Comparison of ENCODE assay signal across 19 cellular contexts in the genomic region with DNA sequence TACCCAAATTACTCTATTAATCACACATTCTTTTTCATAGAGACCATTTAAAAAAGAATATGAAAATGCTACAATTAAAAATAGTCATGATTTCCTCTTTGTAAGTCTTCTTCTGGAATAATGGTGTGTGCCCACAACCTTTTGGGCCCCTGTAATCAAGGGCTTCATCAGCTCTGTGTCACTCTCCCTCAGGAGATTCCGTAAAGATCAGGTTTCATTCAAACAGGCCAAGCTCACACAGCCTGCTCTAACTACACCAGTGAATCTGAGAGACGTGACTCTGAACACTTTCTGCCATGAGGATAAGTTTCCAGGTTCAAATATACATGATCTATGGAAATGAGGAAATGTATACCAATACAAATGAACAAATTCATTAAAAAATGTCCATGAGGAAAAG. TPM values are rescaled to one million over a fixed set of nuclear protein-coding genes. Genes with fewer than 3 reads are reported as not detected.
A peak's percentile ranks its signal among the peaks of the same experiment; 100 is the strongest.
DNase-seq lines count a peak whose midpoint lies in the region; ATAC-seq, FAIRE-seq and TF ChIP-seq lines count a peak whose summit lies in the region.
"Had no signal": no experiment of that assay in that cellular context is flagged by ENCODE, and none has a peak within 500 bp of the region (broad histone marks: within the 10 kb centered on the region; RNA-seq: fewer than 3 reads in every experiment).

No MANE protein-coding gene starts in this region.

- no TSS peak for BruUV-seq in HepG2 (replicated peaks; lab: Mats Ljungman, UMichigan)

- no peaks in the 10 kb centered on the region for H3K9me3 Mint-ChIP-seq in nephron progenitor cell

- H3K36me3 Mint-ChIP-seq in nephron progenitor cell (ENCODE audit: low read depth) = no peaks in the 10 kb centered on the region

- no peak overlapping the region for H3K4me2 ChIP-seq in HepG2 (ENCODE audit: low read depth, low read length)

- DNase-seq in HepG2 (ENCODE audit: low spot score) = no peak
- DNase-seq in right lobe of liver = no peak
- DNase-seq in bronchial epithelial cell (ENCODE audit: low read depth) = peak; percentile 10
- no peak for DNase-seq in nephron progenitor cell
- no peak for DNase-seq in NCI-H748 treated with DMSO at 0.1 percent for 48 hours (lab: John Stamatoyannopoulos, UW)
- no peak for DNase-seq in NCI-H146 (lab: John Stamatoyannopoulos, UW)
- DNase-seq in occipital lobe (lab: John Stamatoyannopoulos, UW) = no peak
- DNase-seq: C1 segment of cervical spinal cord, DMS153, KG1, NCI-H1417 treated with DMSO at 0.1 percent for 48 hours, NCI-H2081 treated with DMSO at 0.1 percent for 48 hours, NCI-H446 had no signal

- H3K4me1 ChIP-seq in HepG2 (ENCODE audit: insufficient read depth, low read length) (peaks cover 57% of the 10 kb centered on the region), right lobe of liver (no peaks in the 10 kb centered on the region)

- no peak overlapping the region for H2AFZ ChIP-seq in HepG2 (ENCODE audit: low read length)

- H3K79me2 ChIP-seq in HepG2 (ENCODE audit: insufficient read depth, low read length) = no peaks in the 10 kb centered on the region

- CTCF ChIA-PET in HepG2 (lab: Yijun Ruan, JAX; ENCODE audit: low intra/inter-chr PET ratio, low total read pairs) = no interaction called here

- H3K27me3 ChIP-seq in HepG2 (ENCODE audit: control insufficient read depth in 1 of 2, insufficient read depth in 2 of 2, low read length in 2 of 2) (no peaks in the 10 kb centered on the region; a peak in 1 of 5 replicates), right lobe of liver (no peaks in the 10 kb centered on the region), bronchial epithelial cell (ENCODE audit: control insufficient read depth, insufficient read depth, low read length) (no peaks in the 10 kb centered on the region)

- peak overlapping the region; percentile 47 for H3K4me3 Mint-ChIP-seq in nephron progenitor cell

- TF ChIP-seq CTCF in HepG2 (CRISPR knock-in tag; IDR thresholded peaks at IDR 0.05) = no peak
- no peak for TF ChIP-seq CTCF in right lobe of liver (IDR thresholded peaks at IDR 0.05)
- TF ChIP-seq CTCF in bronchial epithelial cell (IDR thresholded peaks at IDR 0.05; ENCODE audit: insufficient read depth, low read length, severe bottlenecking) = no peak
- no peak for TF ChIP-seq CTCF in nephron progenitor cell (IDR thresholded peaks at IDR 0.05)

- ATAC-seq in HepG2 (no peak), right lobe of liver (no peak), HG03135 (IDR thresholded peaks at IDR 0.05; ENCODE audit: unreplicated experiment) (no peak)
- ATAC-seq: Right ventricle myocardium inferior had no signal

- no peaks in the 10 kb centered on the region for H3K36me3 ChIP-seq in HepG2 (replicated peaks in 1 of 2; ENCODE audit: control insufficient read depth in 1 of 2, insufficient read depth in 2 of 2, low read length in 2 of 2)
- no peaks in the 10 kb centered on the region for H3K36me3 ChIP-seq in right lobe of liver
- H3K36me3 ChIP-seq in bronchial epithelial cell (ENCODE audit: control insufficient read depth, insufficient read depth, low read length) = no peaks in the 10 kb centered on the region

- no peak overlapping the region for H3K9ac ChIP-seq in HepG2 (ENCODE audit: insufficient read depth, low read depth, low read length)

- H3K4me1 Mint-ChIP-seq in nephron progenitor cell = peaks cover 44% of the 10 kb centered on the region

- no peaks in the 10 kb centered on the region for H4K20me1 ChIP-seq in HepG2 (ENCODE audit: insufficient read depth, low read length)

- intact Hi-C loops in HepG2 (cut with micrococcal nuclease; ENCODE audit: unreplicated experiment) (no loop called here), right lobe of liver (cut with DNase I) (no loop called here)

- H3K27ac ChIP-seq in HepG2 (ENCODE audit: extremely low read length, insufficient read depth, low read length) = no peak overlapping the region
- H3K27ac ChIP-seq in right lobe of liver = no peak overlapping the region
- H3K27ac ChIP-seq: HL-60, SK-N-MC had no signal

- no peak overlapping the region for H3K27ac Mint-ChIP-seq in nephron progenitor cell

- in situ Hi-C loops in HepG2 (cut with HindIII; ENCODE audit: extremely low pct_ligation_motif_present, low pct_unique_long_range_greater_than_20kb) = loop anchor here (25.0 kb wide), 1 partner anchor 215 kb away; a partner anchor contains a TSS

- H3K4me3 ChIP-seq in HepG2 (replicated peaks in 1 of 3; ENCODE audit: insufficient read depth in 1 of 3, low read depth in 2 of 3, low read length in 3 of 3) (no peak overlapping the region), right lobe of liver (no peak overlapping the region), bronchial epithelial cell (ENCODE audit: low read depth, low read length) (no peak overlapping the region)
- H3K4me3 ChIP-seq: SK-N-MC had no signal

- FAIRE-seq in HepG2 (lab: Jason Lieb, UNC) (no peak), bronchial epithelial cell (lab: Jason Lieb, UNC) (no peak)
- FAIRE-seq: A204.1, GM18507 had no signal

- H3K9me3 ChIP-seq in HepG2 (ENCODE audit: low read length) = no peaks in the 10 kb centered on the region
- no peaks in the 10 kb centered on the region for H3K9me3 ChIP-seq in right lobe of liver

- POLR2A ChIA-PET in HepG2 (lab: Yijun Ruan, JAX) = no interaction called here

- 81% methylated on average over 2 of the region's 2 CpGs for WGBS in HepG2 (ENCODE audit: low lambda C conversion rate)
- 88% methylated on average over 2 of the region's 2 CpGs for WGBS in right lobe of liver (ENCODE audit: insufficient coverage, low coverage, low lambda C conversion rate, missing lambda C conversion rate)

- TF ChIP-seq EP300 in HepG2 (IDR thresholded peaks at IDR 0.05; ENCODE audit: low read depth in 2 of 2, low read length in 2 of 2) (no peak), HepG2 (CRISPR knock-in tag; IDR thresholded peaks at IDR 0.05; ENCODE audit: borderline replicate concordance) (no peak)

- H3K27me3 Mint-ChIP-seq in nephron progenitor cell (ENCODE audit: low read depth, poor library complexity) = peaks cover 14% of the 10 kb centered on the region

- no peak for TF ChIP-seq POLR2A in HepG2 (IDR thresholded peaks at IDR 0.05; ENCODE audit: insufficient read depth in 1 of 2, low read depth in 2 of 2, low read length in 2 of 2)
- no peak for TF ChIP-seq POLR2A in right lobe of liver (IDR thresholded peaks at IDR 0.05)

- no peak for TF ChIP-seq RAD21 in HepG2 (CRISPR knock-in tag; IDR thresholded peaks at IDR 0.05)

TF ChIP-seq in HepG2, 621 proteins besides CTCF, POLR2A, EP300 and RAD21 (continues in another document):
- 0 out of 2 replicates have a peak, but pooled peaks have one; percentile 22 for TF ChIP-seq SIX4 (CRISPR knock-in tag; IDR thresholded peaks at IDR 0.05)

RNA-seq across cellular contexts. Expression of a gene that starts 9.5 kb away (rescaled TPM):
- 0.15 and 0.66 TPM in 2 replicates for total RNA-seq in HepG2 (2016; rRNA removed; fragmentation: Illumina TruSeq; extraction: Trizol)
- 0.53 TPM in 1 of 2 replicates, not detected in the other for total RNA-seq in HepG2 (2016; cell fraction: cytosol; rRNA removed; fragmentation: Illumina TruSeq; extraction: Trizol; ENCODE audit: low read depth)
- 0.43 TPM in 1 of 2 replicates, not detected in the other for total RNA-seq in HepG2 (2016; cell fraction: insoluble cytoplasmic fraction; rRNA removed; fragmentation: Illumina TruSeq; extraction: Trizol)
- total RNA-seq in HepG2 (2016; cell fraction: membrane; rRNA removed; fragmentation: Illumina TruSeq; extraction: Trizol) = 0.14 and 0.28 TPM in 2 replicates
- 0.28 and 0.56 TPM in 2 replicates for total RNA-seq in HepG2 (2016; cell fraction: nucleus; rRNA removed; fragmentation: Illumina TruSeq; extraction: Trizol)
- polyA plus RNA-seq in HepG2 (2011; rRNA removed) = 0.08 and 0.22 TPM in 2 replicates
- 0.05 TPM in 1 of 2 replicates, not detected in the other for polyA plus RNA-seq in HepG2 (2011; cell fraction: cytosol; rRNA removed)
- polyA plus RNA-seq in HepG2 (2011; cell fraction: nucleus; rRNA removed) = 0.98 and 1.4 TPM in 2 replicates
- 0.11 and 0.16 TPM in 2 replicates for polyA plus RNA-seq in HepG2 (2012)
- not detected in 2 replicates for polyA plus RNA-seq in HepG2 (2016; cell fraction: cytosol; fragmentation: Illumina TruSeq; extraction: Trizol; ENCODE audit: low read depth)
- polyA plus RNA-seq in HepG2 (2016; cell fraction: insoluble cytoplasmic fraction; fragmentation: Illumina TruSeq; extraction: Trizol; ENCODE audit: low read depth) = 0.25 TPM in 1 of 2 replicates, not detected in the other
- polyA plus RNA-seq in HepG2 (2016; cell fraction: membrane; fragmentation: Illumina TruSeq; extraction: Trizol; ENCODE audit: low read depth) = 0.14 TPM in 1 of 2 replicates, not detected in the other
- 1.1 and 1.4 TPM in 2 replicates for polyA plus RNA-seq in HepG2 (2016; cell fraction: nucleus; fragmentation: Illumina TruSeq; extraction: Trizol; ENCODE audit: insufficient read depth, low read depth)
- 0.63 TPM in 1 of 2 replicates, not detected in the other for polyA minus RNA-seq in HepG2 (2011; rRNA and poly(A)+ RNA removed; ENCODE audit: low replicate concordance)
- polyA minus RNA-seq in HepG2 (2011; cell fraction: cytosol; rRNA and poly(A)+ RNA removed) = not detected in 2 replicates
- 0.37 and 0.39 TPM in 2 replicates for polyA minus RNA-seq in HepG2 (2011; cell fraction: nucleus; rRNA and poly(A)+ RNA removed)
- under 1 TPM in 2 of 6 experiments, not detected in 4; 0.27 to 0.47 TPM for total RNA-seq in right lobe of liver
- total RNA-seq in bronchial epithelial cell = 0.38 TPM in 1 of 2 replicates, not detected in the other
- total RNA-seq in occipital lobe = 0.31 TPM
- total RNA-seq: Right ventricle myocardium inferior had no signal

RNA-seq across cellular contexts. Expression of a gene that starts 42.5 kb away (rescaled TPM):
- total RNA-seq in HepG2 (2016; rRNA removed; fragmentation: Illumina TruSeq; extraction: Trizol) = not detected in 2 replicates
- not detected in 2 replicates for total RNA-seq in HepG2 (2016; cell fraction: cytosol; rRNA removed; fragmentation: Illumina TruSeq; extraction: Trizol; ENCODE audit: low read depth)
- total RNA-seq in HepG2 (2016; cell fraction: insoluble cytoplasmic fraction; rRNA removed; fragmentation: Illumina TruSeq; extraction: Trizol) = not detected in 2 replicates
- not detected in 2 replicates for total RNA-seq in HepG2 (2016; cell fraction: membrane; rRNA removed; fragmentation: Illumina TruSeq; extraction: Trizol)
- not detected in 2 replicates for total RNA-seq in HepG2 (2016; cell fraction: nucleus; rRNA removed; fragmentation: Illumina TruSeq; extraction: Trizol)
- polyA plus RNA-seq in HepG2 (2011; rRNA removed) = not detected in 2 replicates
- polyA plus RNA-seq in HepG2 (2011; cell fraction: cytosol; rRNA removed) = not detected in 2 replicates
- not detected in 2 replicates for polyA plus RNA-seq in HepG2 (2011; cell fraction: nucleus; rRNA removed)
- not detected in 2 replicates for polyA plus RNA-seq in HepG2 (2012)
- not detected in 2 replicates for polyA plus RNA-seq in HepG2 (2016; cell fraction: cytosol; fragmentation: Illumina TruSeq; extraction: Trizol; ENCODE audit: low read depth)
- not detected in 2 replicates for polyA plus RNA-seq in HepG2 (2016; cell fraction: insoluble cytoplasmic fraction; fragmentation: Illumina TruSeq; extraction: Trizol; ENCODE audit: low read depth)
- polyA plus RNA-seq in HepG2 (2016; cell fraction: membrane; fragmentation: Illumina TruSeq; extraction: Trizol; ENCODE audit: low read depth) = not detected in 2 replicates
- polyA plus RNA-seq in HepG2 (2016; cell fraction: nucleus; fragmentation: Illumina TruSeq; extraction: Trizol; ENCODE audit: insufficient read depth, low read depth) = not detected in 2 replicates
- polyA minus RNA-seq in HepG2 (2011; rRNA and poly(A)+ RNA removed; ENCODE audit: low replicate concordance) = not detected in 2 replicates
- not detected in 2 replicates for polyA minus RNA-seq in HepG2 (2011; cell fraction: cytosol; rRNA and poly(A)+ RNA removed)
- not detected in 2 replicates for polyA minus RNA-seq in HepG2 (2011; cell fraction: nucleus; rRNA and poly(A)+ RNA removed)
- total RNA-seq in right lobe of liver = not detected
- not detected in 2 replicates for total RNA-seq in bronchial epithelial cell
- total RNA-seq in occipital lobe = not detected
- total RNA-seq: Right ventricle myocardium inferior had no signal
